ENCODE assay signal across 9 cellular contexts in genomic region chr3:9180764-9181117, GRCh38.
DNase-seq lines count a peak whose midpoint lies in the region; ATAC-seq and TF ChIP-seq lines count a peak whose summit lies in the region.
"Had no signal": no experiment of that assay in that cellular context is flagged by ENCODE, and none has a peak within 500 bp of the region (broad histone marks: within the 10 kb centered on the region; RNA-seq: fewer than 3 reads in every experiment).

No MANE protein-coding gene starts in this region.

- DNase-seq in activated CD8-positive, alpha-beta memory T cell treated with anti-CD3 and anti-CD28 coated beads, Interleukin-2, amount 10 ng/mL, durations not matched to agents 7 days and 5 days: no peak
- DNase-seq in activated CD8-positive, alpha-beta memory T cell treated with anti-CD3 and anti-CD28 coated beads, Interleukin-2, amount 50 U/mL, for 48 hours: no peak
- no peak for DNase-seq in stimulated activated naive CD8-positive, alpha-beta T cell treated with anti-CD3 and anti-CD28 coated beads, Interleukin-15, Interleukin-2, amounts not matched to agents 100 U/mL and 50 U/mL, for 24 hours
- DNase-seq in left colon: no peak
- no peak for DNase-seq in effector memory CD8-positive, alpha-beta T cell

- peaks cover 18% of the 10 kb centered on the region for H3K27me3 Mint-ChIP-seq in activated CD8-positive, alpha-beta memory T cell treated with anti-CD3 and anti-CD28 coated beads, Interleukin-2, amount 10 ng/mL, durations not matched to agents 7 days and 5 days
- no peaks in the 10 kb centered on the region for H3K27me3 Mint-ChIP-seq in brain
- peaks cover 6 to 52% of the 10 kb centered on the region in 2 donors for H3K27me3 Mint-ChIP-seq in effector memory CD8-positive, alpha-beta T cell

- peak overlapping the region; percentile 29 for H3K4me3 Mint-ChIP-seq in activated CD8-positive, alpha-beta memory T cell treated with anti-CD3 and anti-CD28 coated beads, Interleukin-2, amount 10 ng/mL, durations not matched to agents 7 days and 5 days
- peak overlapping the region in 1 of 5 experiments; percentile 4 for H3K4me3 Mint-ChIP-seq in brain
- H3K4me3 Mint-ChIP-seq in effector memory CD8-positive, alpha-beta T cell: peak overlapping the region in 1 of 2 donors; percentile 66

- ATAC-seq in activated CD8-positive, alpha-beta memory T cell treated with anti-CD3 and anti-CD28 coated beads, Interleukin-2, amount 10 ng/mL, durations not matched to agents 7 days and 5 days: peak; percentile 46
- ATAC-seq in HG03432 (IDR thresholded peaks at IDR 0.05; ENCODE audit: unreplicated experiment) (peak; percentile 30), GM21515 (IDR thresholded peaks at IDR 0.05; ENCODE audit: unreplicated experiment) (no peak), left colon (no peak)
- ATAC-seq in stimulated activated naive CD8-positive, alpha-beta T cell treated with anti-CD3 and anti-CD28 coated beads, Interleukin-15, Interleukin-2, amounts not matched to agents 100 U/mL and 50 U/mL, for 24 hours: peak; percentile 20
- ATAC-seq in effector memory CD8-positive, alpha-beta T cell (replicated peaks): no peak
- ATAC-seq: HepG2 had no signal

- peak overlapping the region; percentile 82 for H3K27ac Mint-ChIP-seq in activated CD8-positive, alpha-beta memory T cell treated with anti-CD3 and anti-CD28 coated beads, Interleukin-2, amount 10 ng/mL, durations not matched to agents 7 days and 5 days
- peak overlapping the region; percentile 7 to 90 (median 68) for H3K27ac Mint-ChIP-seq in brain
- peak overlapping the region in 1 of 2 donors; percentile 91 for H3K27ac Mint-ChIP-seq in effector memory CD8-positive, alpha-beta T cell

- intact Hi-C loops in left colon (cut with DNase I, micrococcal nuclease): no loop called here

- CTCF ChIA-PET in activated CD8-positive, alpha-beta memory T cell treated with anti-CD3 and anti-CD28 coated beads, Interleukin-2, amount 10 ng/mL, durations not matched to agents 7 days and 5 days (lab: Charles Lee): no interaction called here

- peaks cover 45% of the 10 kb centered on the region for H3K4me1 Mint-ChIP-seq in activated CD8-positive, alpha-beta memory T cell treated with anti-CD3 and anti-CD28 coated beads, Interleukin-2, amount 10 ng/mL, durations not matched to agents 7 days and 5 days
- peaks cover 92% of the 10 kb centered on the region for H3K4me1 Mint-ChIP-seq in brain
- peaks cover 12 to 16% of the 10 kb centered on the region in 2 donors for H3K4me1 Mint-ChIP-seq in effector memory CD8-positive, alpha-beta T cell (ENCODE audit: low read depth in 2 of 2)

- no peak for TF ChIP-seq CTCF in brain (conservative IDR thresholded peaks at IDR 0.05)

- H3K36me3 Mint-ChIP-seq in activated CD8-positive, alpha-beta memory T cell treated with anti-CD3 and anti-CD28 coated beads, Interleukin-2, amount 10 ng/mL, durations not matched to agents 7 days and 5 days: peaks cover 2% of the 10 kb centered on the region
- H3K36me3 Mint-ChIP-seq in brain: peaks cover 39% of the 10 kb centered on the region
- no peaks in the 10 kb centered on the region for H3K36me3 Mint-ChIP-seq in effector memory CD8-positive, alpha-beta T cell (ENCODE audit: insufficient read depth)

- no peaks in the 10 kb centered on the region for H3K9me3 Mint-ChIP-seq in activated CD8-positive, alpha-beta memory T cell treated with anti-CD3 and anti-CD28 coated beads, Interleukin-2, amount 10 ng/mL, durations not matched to agents 7 days and 5 days (ENCODE audit: low read depth)
- no peaks in the 10 kb centered on the region for H3K9me3 Mint-ChIP-seq in brain
- no peaks in the 10 kb centered on the region for H3K9me3 Mint-ChIP-seq in effector memory CD8-positive, alpha-beta T cell

Comparison
In these comparisons a context has a peak if more than half of its experiments do, and no peak if none do; other contexts are left out.
1. ATAC-seq: peak in activated CD8-positive, alpha-beta memory T cell treated with anti-CD3 and anti-CD28 coated beads, Interleukin-2, amount 10 ng/mL, durations not matched to agents 7 days and 5 days (single experiment), HG03432 (single experiment) and stimulated activated naive CD8-positive, alpha-beta T cell treated with anti-CD3 and anti-CD28 coated beads, Interleukin-15, Interleukin-2, amounts not matched to agents 100 U/mL and 50 U/mL, for 24 hours (single experiment); none in GM21515 (single experiment), left colon (single experiment) and effector memory CD8-positive, alpha-beta T cell (single experiment).